1 cellular context compared by ENCODE assay signal in the genomic region with DNA sequence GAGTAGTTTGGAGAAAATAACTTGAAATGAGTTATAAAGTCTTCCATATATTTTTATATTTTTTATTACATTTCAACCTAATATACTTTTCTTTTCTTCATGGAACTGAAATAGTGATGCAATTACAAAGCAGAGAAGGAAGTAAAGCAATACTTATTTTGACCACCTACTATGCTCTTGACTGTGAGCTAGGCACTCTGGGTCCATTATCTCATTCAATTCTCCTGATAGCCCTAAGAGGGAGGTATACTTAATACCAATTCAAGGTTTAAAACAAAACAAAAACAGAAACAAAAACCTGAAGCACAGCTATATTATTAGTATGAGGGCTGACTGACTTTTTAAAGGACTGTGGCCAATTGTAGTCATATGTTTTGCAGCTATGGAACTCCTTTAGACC.
TF ChIP-seq lines count a peak whose summit lies in the region.

No MANE protein-coding gene starts in this region.

TF ChIP-seq in WTC11, 78 proteins besides CTCF, POLR2A, EP300 and RAD21 (continued from another document):
- TF ChIP-seq, protein P1, sequence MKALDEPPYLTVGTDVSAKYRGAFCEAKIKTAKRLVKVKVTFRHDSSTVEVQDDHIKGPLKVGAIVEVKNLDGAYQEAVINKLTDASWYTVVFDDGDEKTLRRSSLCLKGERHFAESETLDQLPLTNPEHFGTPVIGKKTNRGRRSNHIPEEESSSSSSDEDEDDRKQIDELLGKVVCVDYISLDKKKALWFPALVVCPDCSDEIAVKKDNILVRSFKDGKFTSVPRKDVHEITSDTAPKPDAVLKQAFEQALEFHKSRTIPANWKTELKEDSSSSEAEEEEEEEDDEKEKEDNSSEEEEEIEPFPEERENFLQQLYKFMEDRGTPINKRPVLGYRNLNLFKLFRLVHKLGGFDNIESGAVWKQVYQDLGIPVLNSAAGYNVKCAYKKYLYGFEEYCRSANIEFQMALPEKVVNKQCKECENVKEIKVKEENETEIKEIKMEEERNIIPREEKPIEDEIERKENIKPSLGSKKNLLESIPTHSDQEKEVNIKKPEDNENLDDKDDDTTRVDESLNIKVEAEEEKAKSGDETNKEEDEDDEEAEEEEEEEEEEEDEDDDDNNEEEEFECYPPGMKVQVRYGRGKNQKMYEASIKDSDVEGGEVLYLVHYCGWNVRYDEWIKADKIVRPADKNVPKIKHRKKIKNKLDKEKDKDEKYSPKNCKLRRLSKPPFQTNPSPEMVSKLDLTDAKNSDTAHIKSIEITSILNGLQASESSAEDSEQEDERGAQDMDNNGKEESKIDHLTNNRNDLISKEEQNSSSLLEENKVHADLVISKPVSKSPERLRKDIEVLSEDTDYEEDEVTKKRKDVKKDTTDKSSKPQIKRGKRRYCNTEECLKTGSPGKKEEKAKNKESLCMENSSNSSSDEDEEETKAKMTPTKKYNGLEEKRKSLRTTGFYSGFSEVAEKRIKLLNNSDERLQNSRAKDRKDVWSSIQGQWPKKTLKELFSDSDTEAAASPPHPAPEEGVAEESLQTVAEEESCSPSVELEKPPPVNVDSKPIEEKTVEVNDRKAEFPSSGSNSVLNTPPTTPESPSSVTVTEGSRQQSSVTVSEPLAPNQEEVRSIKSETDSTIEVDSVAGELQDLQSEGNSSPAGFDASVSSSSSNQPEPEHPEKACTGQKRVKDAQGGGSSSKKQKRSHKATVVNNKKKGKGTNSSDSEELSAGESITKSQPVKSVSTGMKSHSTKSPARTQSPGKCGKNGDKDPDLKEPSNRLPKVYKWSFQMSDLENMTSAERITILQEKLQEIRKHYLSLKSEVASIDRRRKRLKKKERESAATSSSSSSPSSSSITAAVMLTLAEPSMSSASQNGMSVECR (CRISPR knock-in tag; IDR thresholded peaks at IDR 0.05; ENCODE audit: borderline replicate concordance), result no peak
- TF ChIP-seq ESRRA (CRISPR knock-in tag; IDR thresholded peaks at IDR 0.05; ENCODE audit: borderline replicate concordance), result no peak
- TF ChIP-seq GTF2I (CRISPR knock-in tag; conservative IDR thresholded peaks at IDR 0.05), result no peak
- TF ChIP-seq, protein P2, sequence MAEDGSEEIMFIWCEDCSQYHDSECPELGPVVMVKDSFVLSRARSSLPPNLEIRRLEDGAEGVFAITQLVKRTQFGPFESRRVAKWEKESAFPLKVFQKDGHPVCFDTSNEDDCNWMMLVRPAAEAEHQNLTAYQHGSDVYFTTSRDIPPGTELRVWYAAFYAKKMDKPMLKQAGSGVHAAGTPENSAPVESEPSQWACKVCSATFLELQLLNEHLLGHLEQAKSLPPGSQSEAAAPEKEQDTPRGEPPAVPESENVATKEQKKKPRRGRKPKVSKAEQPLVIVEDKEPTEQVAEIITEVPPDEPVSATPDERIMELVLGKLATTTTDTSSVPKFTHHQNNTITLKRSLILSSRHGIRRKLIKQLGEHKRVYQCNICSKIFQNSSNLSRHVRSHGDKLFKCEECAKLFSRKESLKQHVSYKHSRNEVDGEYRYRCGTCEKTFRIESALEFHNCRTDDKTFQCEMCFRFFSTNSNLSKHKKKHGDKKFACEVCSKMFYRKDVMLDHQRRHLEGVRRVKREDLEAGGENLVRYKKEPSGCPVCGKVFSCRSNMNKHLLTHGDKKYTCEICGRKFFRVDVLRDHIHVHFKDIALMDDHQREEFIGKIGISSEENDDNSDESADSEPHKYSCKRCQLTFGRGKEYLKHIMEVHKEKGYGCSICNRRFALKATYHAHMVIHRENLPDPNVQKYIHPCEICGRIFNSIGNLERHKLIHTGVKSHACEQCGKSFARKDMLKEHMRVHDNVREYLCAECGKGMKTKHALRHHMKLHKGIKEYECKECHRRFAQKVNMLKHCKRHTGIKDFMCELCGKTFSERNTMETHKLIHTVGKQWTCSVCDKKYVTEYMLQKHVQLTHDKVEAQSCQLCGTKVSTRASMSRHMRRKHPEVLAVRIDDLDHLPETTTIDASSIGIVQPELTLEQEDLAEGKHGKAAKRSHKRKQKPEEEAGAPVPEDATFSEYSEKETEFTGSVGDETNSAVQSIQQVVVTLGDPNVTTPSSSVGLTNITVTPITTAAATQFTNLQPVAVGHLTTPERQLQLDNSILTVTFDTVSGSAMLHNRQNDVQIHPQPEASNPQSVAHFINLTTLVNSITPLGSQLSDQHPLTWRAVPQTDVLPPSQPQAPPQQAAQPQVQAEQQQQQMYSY (CRISPR knock-in tag; IDR thresholded peaks at IDR 0.05), result no peak
- TF ChIP-seq NR3C1 (CRISPR knock-in tag; conservative IDR thresholded peaks at IDR 0.05; ENCODE audit: low read depth), result no peak
- no peak for TF ChIP-seq CBFB (CRISPR knock-in tag; IDR thresholded peaks at IDR 0.05; ENCODE audit: low read depth)
- no peak for TF ChIP-seq RELA (CRISPR knock-in tag; IDR thresholded peaks at IDR 0.05; ENCODE audit: borderline replicate concordance)
- TF ChIP-seq, protein P3, sequence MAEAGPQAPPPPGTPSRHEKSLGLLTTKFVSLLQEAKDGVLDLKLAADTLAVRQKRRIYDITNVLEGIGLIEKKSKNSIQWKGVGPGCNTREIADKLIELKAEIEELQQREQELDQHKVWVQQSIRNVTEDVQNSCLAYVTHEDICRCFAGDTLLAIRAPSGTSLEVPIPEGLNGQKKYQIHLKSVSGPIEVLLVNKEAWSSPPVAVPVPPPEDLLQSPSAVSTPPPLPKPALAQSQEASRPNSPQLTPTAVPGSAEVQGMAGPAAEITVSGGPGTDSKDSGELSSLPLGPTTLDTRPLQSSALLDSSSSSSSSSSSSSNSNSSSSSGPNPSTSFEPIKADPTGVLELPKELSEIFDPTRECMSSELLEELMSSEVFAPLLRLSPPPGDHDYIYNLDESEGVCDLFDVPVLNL (CRISPR knock-in tag; IDR thresholded peaks at IDR 0.05; ENCODE audit: borderline replicate concordance, low read depth), result no peak
- no peak for TF ChIP-seq GABPB1 (CRISPR knock-in tag; IDR thresholded peaks at IDR 0.05)
- TF ChIP-seq, protein P4, sequence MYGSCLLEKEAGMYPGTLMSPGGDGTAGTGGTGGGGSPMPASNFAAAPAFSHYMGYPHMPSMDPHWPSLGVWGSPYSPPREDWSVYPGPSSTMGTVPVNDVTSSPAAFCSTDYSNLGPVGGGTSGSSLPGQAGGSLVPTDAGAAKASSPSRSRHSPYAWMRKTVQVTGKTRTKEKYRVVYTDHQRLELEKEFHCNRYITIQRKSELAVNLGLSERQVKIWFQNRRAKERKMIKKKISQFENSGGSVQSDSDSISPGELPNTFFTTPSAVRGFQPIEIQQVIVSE (CRISPR knock-in tag; IDR thresholded peaks at IDR 0.05; ENCODE audit: borderline replicate concordance), result no peak
- no peak for TF ChIP-seq SMAD4 (CRISPR knock-in tag; IDR thresholded peaks at IDR 0.05)
- no peak for TF ChIP-seq HMGA2 (CRISPR knock-in tag; IDR thresholded peaks at IDR 0.05)
- no peak for TF ChIP-seq FOXK1 (CRISPR knock-in tag; IDR thresholded peaks at IDR 0.05)
- no peak for TF ChIP-seq MXD4 (CRISPR knock-in tag; IDR thresholded peaks at IDR 0.05; ENCODE audit: borderline replicate concordance)
- TF ChIP-seq, protein P5, sequence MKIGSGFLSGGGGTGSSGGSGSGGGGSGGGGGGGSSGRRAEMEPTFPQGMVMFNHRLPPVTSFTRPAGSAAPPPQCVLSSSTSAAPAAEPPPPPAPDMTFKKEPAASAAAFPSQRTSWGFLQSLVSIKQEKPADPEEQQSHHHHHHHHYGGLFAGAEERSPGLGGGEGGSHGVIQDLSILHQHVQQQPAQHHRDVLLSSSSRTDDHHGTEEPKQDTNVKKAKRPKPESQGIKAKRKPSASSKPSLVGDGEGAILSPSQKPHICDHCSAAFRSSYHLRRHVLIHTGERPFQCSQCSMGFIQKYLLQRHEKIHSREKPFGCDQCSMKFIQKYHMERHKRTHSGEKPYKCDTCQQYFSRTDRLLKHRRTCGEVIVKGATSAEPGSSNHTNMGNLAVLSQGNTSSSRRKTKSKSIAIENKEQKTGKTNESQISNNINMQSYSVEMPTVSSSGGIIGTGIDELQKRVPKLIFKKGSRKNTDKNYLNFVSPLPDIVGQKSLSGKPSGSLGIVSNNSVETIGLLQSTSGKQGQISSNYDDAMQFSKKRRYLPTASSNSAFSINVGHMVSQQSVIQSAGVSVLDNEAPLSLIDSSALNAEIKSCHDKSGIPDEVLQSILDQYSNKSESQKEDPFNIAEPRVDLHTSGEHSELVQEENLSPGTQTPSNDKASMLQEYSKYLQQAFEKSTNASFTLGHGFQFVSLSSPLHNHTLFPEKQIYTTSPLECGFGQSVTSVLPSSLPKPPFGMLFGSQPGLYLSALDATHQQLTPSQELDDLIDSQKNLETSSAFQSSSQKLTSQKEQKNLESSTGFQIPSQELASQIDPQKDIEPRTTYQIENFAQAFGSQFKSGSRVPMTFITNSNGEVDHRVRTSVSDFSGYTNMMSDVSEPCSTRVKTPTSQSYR (CRISPR knock-in tag; IDR thresholded peaks at IDR 0.05), result no peak
